ENCODE assay signal across 1 cellular context in genomic region chr12:57241556-57242310, GRCh38.
TF ChIP-seq lines count a peak whose summit lies in the region.

No MANE protein-coding gene starts in this region.

TF ChIP-seq in GM12878, 131 proteins besides CTCF, POLR2A, EP300 and RAD21:
- TF ChIP-seq TCF3 (IDR thresholded peaks at IDR 0.05; ENCODE audit: borderline replicate concordance, insufficient read depth, low read depth, low read length), result no peak
- peak; percentile 31 for TF ChIP-seq SUZ12 (IDR thresholded peaks at IDR 0.05; ENCODE audit: unreplicated experiment)
